ENCODE assay signal across 10 cellular contexts in the genomic region with DNA sequence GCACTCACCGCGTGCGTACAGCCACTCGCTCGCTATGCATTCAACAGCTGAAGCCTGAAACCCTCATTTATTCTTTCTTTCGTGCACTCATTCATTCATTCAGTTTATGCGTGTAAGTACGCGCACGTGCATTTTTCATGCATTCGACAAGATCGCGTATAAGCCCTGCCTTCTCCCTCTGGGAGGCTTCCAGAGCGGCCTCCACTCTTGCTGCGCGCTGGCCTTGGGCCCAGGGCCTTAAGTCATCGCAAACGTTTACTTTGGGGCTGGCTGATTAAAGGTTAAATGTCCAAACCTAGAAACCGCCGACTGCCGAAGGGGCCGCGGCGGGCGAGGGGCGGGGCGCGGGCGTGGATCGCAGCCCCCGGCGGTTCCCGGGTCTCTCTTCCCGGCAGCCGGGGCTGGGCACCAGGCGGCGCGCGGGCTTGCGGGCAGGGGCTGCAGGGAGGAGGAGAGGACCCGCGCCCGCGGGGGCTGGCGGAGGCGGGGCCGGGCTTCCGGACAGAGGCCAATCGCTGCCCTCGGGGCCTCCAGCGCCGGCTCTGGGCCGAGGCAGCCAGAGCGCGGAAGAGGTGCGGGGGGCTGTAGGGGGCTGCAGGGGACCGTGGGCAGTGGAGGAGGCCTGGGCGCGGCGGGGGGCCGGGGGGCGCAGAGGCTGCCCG. TPM values are rescaled to one million over a fixed set of nuclear protein-coding genes. Genes with fewer than 3 reads are reported as not detected.
DNase-seq lines count a peak whose midpoint lies in the region; ATAC-seq, FAIRE-seq and TF ChIP-seq lines count a peak whose summit lies in the region.
"Had no signal": no experiment of that assay in that cellular context is flagged by ENCODE, and none has a peak within 500 bp of the region (broad histone marks: within the 10 kb centered on the region; RNA-seq: fewer than 3 reads in every experiment).

TSS of gene GYG2 (plus strand) at position 527 of the 662 bp plus-strand sequence. CDS start 1,259 bp downstream, outside the sequence.

- H3K36me3 Mint-ChIP-seq in endothelial cell (ENCODE audit: low read depth, unreplicated experiment) (no peaks in the 10 kb centered on the region), mesothelial cell of epicardium (peaks cover 12% of the 10 kb centered on the region)
- H3K36me3 Mint-ChIP-seq in activated T-cell treated with anti-CD3 and anti-CD28 coated beads, Interleukin-2, amount 50 U/mL, for 4 hours (ENCODE audit: insufficient read depth) = no peaks in the 10 kb centered on the region

- no peaks in the 10 kb centered on the region for H3K4me1 Mint-ChIP-seq in endothelial cell (ENCODE audit: unreplicated experiment)
- peaks cover 20% of the 10 kb centered on the region for H3K4me1 Mint-ChIP-seq in mesothelial cell of epicardium
- no peaks in the 10 kb centered on the region for H3K4me1 Mint-ChIP-seq in activated T-cell treated with anti-CD3 and anti-CD28 coated beads, Interleukin-2, amount 50 U/mL, for 4 hours (ENCODE audit: low read depth)

- TF ChIP-seq CTCF in endothelial cell (IDR thresholded peaks at IDR 0.05; ENCODE audit: unreplicated experiment) (no peak), mesothelial cell of epicardium (IDR thresholded peaks at IDR 0.05; ENCODE audit: unreplicated experiment) (no peak)

- H3K4me3 Mint-ChIP-seq in endothelial cell (ENCODE audit: unreplicated experiment) = no peak within 1 kb of the TSS
- peak within 1 kb of the TSS; percentile 68 for H3K4me3 Mint-ChIP-seq in mesothelial cell of epicardium
- H3K4me3 Mint-ChIP-seq in activated T-cell treated with anti-CD3 and anti-CD28 coated beads, Interleukin-2, amount 50 U/mL, for 4 hours = no peak within 1 kb of the TSS

- ATAC-seq in GM19395 (IDR thresholded peaks at IDR 0.05; ENCODE audit: unreplicated experiment) = no peak
- no peak for ATAC-seq in activated T-cell treated with anti-CD3 and anti-CD28 coated beads, Interleukin-2, amount 50 U/mL, for 4 hours
- ATAC-seq: HCT116, psoas muscle had no signal

- H3K27ac Mint-ChIP-seq in endothelial cell (ENCODE audit: unreplicated experiment) (no peak within 1 kb of the TSS), mesothelial cell of epicardium (no peak within 1 kb of the TSS)

- H3K9me3 Mint-ChIP-seq in endothelial cell (ENCODE audit: unreplicated experiment) (no peaks in the 10 kb centered on the region), mesothelial cell of epicardium (no peaks in the 10 kb centered on the region)
- no peaks in the 10 kb centered on the region for H3K9me3 Mint-ChIP-seq in activated T-cell treated with anti-CD3 and anti-CD28 coated beads, Interleukin-2, amount 50 U/mL, for 4 hours

- in situ Hi-C loops in ACHN (cut with HindIII; ENCODE audit: low pct_ligation_motif_present, low pct_unique_long_range_greater_than_20kb, low sequenced_read_pairs) = no loop called here

- FAIRE-seq in HTR-8/SVneo (lab: Jason Lieb, UNC) = no peak

- H3K27me3 Mint-ChIP-seq in endothelial cell (ENCODE audit: unreplicated experiment) = no peaks in the 10 kb centered on the region
- no peaks in the 10 kb centered on the region for H3K27me3 Mint-ChIP-seq in mesothelial cell of epicardium (ENCODE audit: low read depth)
- H3K27me3 Mint-ChIP-seq in activated T-cell treated with anti-CD3 and anti-CD28 coated beads, Interleukin-2, amount 50 U/mL, for 4 hours (ENCODE audit: low read depth) = peaks cover 20% of the 10 kb centered on the region

- DNase-seq in ACHN (peak; percentile 54), M059J (ENCODE audit: low read depth) (peak; percentile 59), endothelial cell (ENCODE audit: low spot score) (peak; percentile 22), mesothelial cell of epicardium (ENCODE audit: low spot score in 2 of 2, unreplicated experiment in 2 of 2) (peak; percentile 44 to 62), HTR-8/SVneo (ENCODE audit: insufficient read length, low spot score) (no peak), GM19238 (ENCODE audit: insufficient read length, low spot score) (no peak)
- no peak for DNase-seq in activated T-cell treated with anti-CD3 and anti-CD28 coated beads, Interleukin-2, amount 50 U/mL, for 4 hours
- DNase-seq: psoas muscle had no signal

RNA-seq across cellular contexts. Expression of gene GYG2, which starts in this region (rescaled TPM):
- 3.9 and 5.2 TPM in 2 replicates for total RNA-seq in M059J (2014; rRNA removed; shearing (Covaris generic))
- total RNA-seq in endothelial cell (ENCODE audit: unreplicated experiment) = 4.5 TPM
- total RNA-seq in mesothelial cell of epicardium = 60.8 to 68.1 TPM (median 62.8 TPM) in 3 replicates
- not detected for total RNA-seq in activated T-cell treated with anti-CD3 and anti-CD28 coated beads, Interleukin-2, amount 50 U/mL, for 4 hours

Comparison
In these comparisons a context has a peak if more than half of its experiments do, and no peak if none do; other contexts are left out.
1. RNA of gene GYG2 (total RNA-seq): 60.8 to 68.1 TPM in mesothelial cell of epicardium; 3.9 to 5.2 TPM in M059J, 4.5 TPM in endothelial cell (single experiment) and not detected in activated T-cell treated with anti-CD3 and anti-CD28 coated beads, Interleukin-2, amount 50 U/mL, for 4 hours; every median in the first group is over 10 times any median in the second.
2. DNase-seq: peak in ACHN (single experiment), M059J (single experiment), endothelial cell (single experiment) and mesothelial cell of epicardium (2 of 2); none in HTR-8/SVneo (single experiment), activated T-cell treated with anti-CD3 and anti-CD28 coated beads, Interleukin-2, amount 50 U/mL, for 4 hours (single experiment) and GM19238 (single experiment).